23 cellular contexts compared by ENCODE assay signal in genomic region chr1:45615885-45616284, GRCh38.
"Had no signal": no experiment of that assay in that cellular context is flagged by ENCODE, and none has a peak within 500 bp of the region (broad histone marks: within the 10 kb centered on the region; RNA-seq: fewer than 3 reads in every experiment).

No MANE protein-coding gene starts in this region.

- H3K27ac Mint-ChIP-seq: activated CD4-positive, alpha-beta T cell treated with anti-CD3 and anti-CD28 coated beads, Interleukin-2, amount 10 ng/mL, durations not matched to agents 24 days and 14 days; activated CD8-positive, alpha-beta T cell treated with anti-CD3 and anti-CD28 coated beads for 36 hours; progenitor cell of endocrine pancreas had no signal

- H3K27me3 Mint-ChIP-seq: activated CD4-positive, alpha-beta T cell treated with anti-CD3 and anti-CD28 coated beads, Interleukin-2, amount 10 ng/mL, durations not matched to agents 24 days and 14 days; activated CD8-positive, alpha-beta T cell treated with anti-CD3 and anti-CD28 coated beads for 36 hours; progenitor cell of endocrine pancreas; stimulated activated naive CD8-positive, alpha-beta T cell treated with anti-CD3 and anti-CD28 coated beads, Interleukin-15, amount 100 ng/mL, for 72 hours had no signal

- FAIRE-seq: kidney had no signal

- H3K27ac ChIP-seq: epithelial cell of prostate, foreskin keratinocyte, suprapubic skin, vagina had no signal

- H3K4me1 Mint-ChIP-seq: activated CD4-positive, alpha-beta T cell treated with anti-CD3 and anti-CD28 coated beads, Interleukin-2, amount 10 ng/mL, durations not matched to agents 24 days and 14 days; neural crest cell had no signal

- H3K9me3 Mint-ChIP-seq: activated CD4-positive, alpha-beta T cell treated with anti-CD3 and anti-CD28 coated beads, Interleukin-2, amount 10 ng/mL, durations not matched to agents 24 days and 14 days; activated CD8-positive, alpha-beta T cell treated with anti-CD3 and anti-CD28 coated beads for 36 hours; activated naive CD4-positive, alpha-beta T cell treated with anti-CD3 and anti-CD28 coated beads, Interleukin-2, amount 50 U/mL, for 72 hours; activated T-cell treated with anti-CD3 and anti-CD28 coated beads, Interleukin-2, amount 50 U/mL, for 4 hours; neural crest cell; stimulated activated naive CD8-positive, alpha-beta T cell treated with anti-CD3 and anti-CD28 coated beads, Interleukin-15, amount 100 ng/mL, for 72 hours had no signal

- H3K4me3 ChIP-seq: cardiac muscle cell, lung, suprapubic skin, vagina had no signal

- H3K27me3 ChIP-seq: cardiac muscle cell, foreskin keratinocyte, suprapubic skin, vagina had no signal

- ATAC-seq: activated CD8-positive, alpha-beta T cell treated with anti-CD3 and anti-CD28 coated beads for 36 hours; activated naive CD4-positive, alpha-beta T cell treated with anti-CD3 and anti-CD28 coated beads, Interleukin-2, amount 50 U/mL, for 72 hours; activated T-cell treated with anti-CD3 and anti-CD28 coated beads, Interleukin-2, amount 50 U/mL, for 4 hours; foreskin keratinocyte; left lobe of liver; stimulated activated naive CD8-positive, alpha-beta T cell treated with anti-CD3 and anti-CD28 coated beads, Interleukin-15, amount 100 ng/mL, for 72 hours had no signal

- H3K9me3 ChIP-seq: suprapubic skin, vagina had no signal

- H3K4me3 Mint-ChIP-seq: activated CD4-positive, alpha-beta T cell treated with anti-CD3 and anti-CD28 coated beads, Interleukin-2, amount 10 ng/mL, durations not matched to agents 24 days and 14 days; activated CD8-positive, alpha-beta T cell treated with anti-CD3 and anti-CD28 coated beads for 36 hours; activated T-cell treated with anti-CD3 and anti-CD28 coated beads, Interleukin-2, amount 50 U/mL, for 4 hours; stimulated activated naive CD8-positive, alpha-beta T cell treated with anti-CD3 and anti-CD28 coated beads, Interleukin-15, amount 100 ng/mL, for 72 hours had no signal

- DNase-seq: activated CD4-positive, alpha-beta T cell treated with anti-CD3 and anti-CD28 coated beads, Interleukin-2, amount 10 ng/mL, durations not matched to agents 24 days and 14 days; activated CD8-positive, alpha-beta T cell treated with anti-CD3 and anti-CD28 coated beads for 36 hours; activated effector memory CD4-positive, alpha-beta T cell treated with anti-CD3 and anti-CD28 coated beads, Interleukin-2, amount 50 U/mL, for 16 hours; activated T-cell treated with anti-CD3 and anti-CD28 coated beads, Interleukin-2, amount 50 U/mL, for 4 hours; amniotic stem cell; dermis blood vessel endothelial cell; foreskin keratinocyte; kidney; midbrain; stimulated activated CD4-positive, alpha-beta T cell treated with anti-CD3 and anti-CD28 coated beads, Interleukin-12 subunit alpha, Interleukin-12 subunit beta, amount 100 ng/mL, for 4 hours; stimulated activated CD4-positive, alpha-beta T cell treated with anti-CD3 and anti-CD28 coated beads, Interleukin-1b, Interleukin-23, amount 100 ng/mL, for 48 hours; stimulated activated naive CD8-positive, alpha-beta T cell treated with anti-CD3 and anti-CD28 coated beads, Interleukin-15, amount 100 ng/mL, for 72 hours; T-helper 9 cell; trophoblast cell had no signal
